ENCODE assay signal across 21 cellular contexts in genomic region chrX:133685806-133686205, GRCh38.
DNase-seq lines count a peak whose midpoint lies in the region; ATAC-seq and TF ChIP-seq lines count a peak whose summit lies in the region.
"Had no signal": no experiment of that assay in that cellular context is flagged by ENCODE, and none has a peak within 500 bp of the region (broad histone marks: within the 10 kb centered on the region; RNA-seq: fewer than 3 reads in every experiment).

No MANE protein-coding gene starts in this region.

- H3K36me3 Mint-ChIP-seq in nephron (ENCODE audit: low read depth): peaks cover 9% of the 10 kb centered on the region

- H3K27me3 ChIP-seq in ascending aorta: no peaks in the 10 kb centered on the region
- H3K27me3 ChIP-seq: vagina had no signal

- H3K27ac ChIP-seq in ascending aorta: no peak overlapping the region
- H3K27ac ChIP-seq: coronary artery, SK-N-MC, vagina had no signal

- DNase-seq in Right ventricle myocardium superior (peak; percentile 30), left cardiac atrium (no peak), NCI-H1436 (lab: John Stamatoyannopoulos, UW) (peak; percentile 90), NCI-H748 treated with DMSO at 0.1 percent for 48 hours (lab: John Stamatoyannopoulos, UW) (peak; percentile 3), ascending aorta (ENCODE audit: low spot score in 2 of 2) (no peak)
- no peak for DNase-seq in central memory CD4-positive, alpha-beta T cell
- DNase-seq: ACHN; activated CD4-positive, alpha-beta T cell treated with anti-CD3 and anti-CD28 coated beads for 1 hour; activated naive CD4-positive, alpha-beta T cell; GF-D8; IMR-90; NCI-H1048; NCI-H510A; stimulated activated CD4-positive, alpha-beta T cell treated with anti-CD3 and anti-CD28 coated beads, Interleukin-4, amount 100 ng/mL, for 1 hour had no signal

- intact Hi-C loops in Right ventricle myocardium superior (cut with DNase I) (no loop called here), left cardiac atrium (cut with DNase I) (no loop called here), ascending aorta (cut with DNase I) (no loop called here)

- H3K36me3 ChIP-seq in ascending aorta: no peaks in the 10 kb centered on the region
- H3K36me3 ChIP-seq: vagina had no signal

- H3K9me3 ChIP-seq in ascending aorta: no peaks in the 10 kb centered on the region
- H3K9me3 ChIP-seq: vagina had no signal

- no peak overlapping the region for H3K4me3 Mint-ChIP-seq in nephron

- ATAC-seq in Right ventricle myocardium superior (ENCODE audit: poor library complexity): no peak
- no peak for ATAC-seq in left cardiac atrium
- ATAC-seq in HG03135 (IDR thresholded peaks at IDR 0.05; ENCODE audit: unreplicated experiment): no peak
- ATAC-seq: left lobe of liver, Panc1 had no signal

- no peak for TF ChIP-seq CTCF in nephron (IDR thresholded peaks at IDR 0.05; ENCODE audit: unreplicated experiment in 3 of 3)
- no peak for TF ChIP-seq CTCF in ascending aorta (IDR thresholded peaks at IDR 0.05)

- peak overlapping the region in 2 of 3 experiments; percentile 6 to 36 for H3K27ac Mint-ChIP-seq in nephron

- peaks cover 9% of the 10 kb centered on the region for H3K4me1 Mint-ChIP-seq in nephron

- H3K4me3 ChIP-seq in ascending aorta: no peak overlapping the region
- H3K4me3 ChIP-seq: coronary artery, SK-N-MC, vagina had no signal

- no peaks in the 10 kb centered on the region for H3K4me1 ChIP-seq in ascending aorta
- H3K4me1 ChIP-seq: vagina had no signal

- H3K9me3 Mint-ChIP-seq in nephron: no peaks in the 10 kb centered on the region

- H3K27me3 Mint-ChIP-seq in nephron (ENCODE audit: low read depth): no peaks in the 10 kb centered on the region

Comparison
In these comparisons a context has a peak if more than half of its experiments do, and no peak if none do; other contexts are left out.
1. DNase-seq: peak in Right ventricle myocardium superior (single experiment), NCI-H1436 (single experiment) and NCI-H748 treated with DMSO at 0.1 percent for 48 hours (single experiment); none in left cardiac atrium (single experiment), ascending aorta (0 of 2) and central memory CD4-positive, alpha-beta T cell (single experiment).